In the genomic region with DNA sequence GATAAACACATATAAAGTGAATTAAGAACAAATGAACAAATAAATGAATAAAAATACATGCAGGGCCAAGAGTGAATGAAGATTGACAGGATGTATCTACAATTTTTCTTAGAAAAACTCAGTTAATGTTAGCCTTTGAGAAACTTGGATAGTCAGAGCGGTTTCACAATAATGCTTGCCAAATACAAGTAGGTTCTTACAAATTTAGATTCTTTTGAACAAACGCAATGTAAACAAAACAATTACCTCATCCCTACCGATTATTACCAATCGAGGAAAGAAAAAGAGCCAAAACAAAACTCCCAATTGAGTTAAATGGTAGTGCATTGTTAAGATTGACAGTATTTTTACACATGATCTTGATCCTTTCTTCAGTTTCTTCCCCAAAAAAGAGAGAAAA, we compare ENCODE assay signal across 12 cellular contexts.
DNase-seq lines count a peak whose midpoint lies in the region; ATAC-seq and TF ChIP-seq lines count a peak whose summit lies in the region.
"Had no signal": no experiment of that assay in that cellular context is flagged by ENCODE, and none has a peak within 500 bp of the region (broad histone marks: within the 10 kb centered on the region; RNA-seq: fewer than 3 reads in every experiment).

No MANE protein-coding gene starts in this region.

- DNase-seq in HS-5 (ENCODE audit: low read depth) (peak; percentile 25), epithelial cell of esophagus (ENCODE audit: low read depth) (peak; percentile 56), fibroblast of pulmonary artery (ENCODE audit: low read depth) (peak; percentile 28), stromal cell of bone marrow (ENCODE audit: low read depth) (peak; percentile 0), kidney glomerular epithelial cell (lab: John Stamatoyannopoulos, UW) (no peak), NCI-H1048 (lab: John Stamatoyannopoulos, UW) (no peak)
- DNase-seq: Caco-2; CD8-positive, alpha-beta memory T cell; DND-41; GDM1 had no signal

- no peak for ATAC-seq in HG03139 (IDR thresholded peaks at IDR 0.05; ENCODE audit: unreplicated experiment)
- ATAC-seq: HCT116 had no signal

- no peak overlapping the region for H3K4me3 ChIP-seq in epithelial cell of esophagus (ENCODE audit: low read length)
- H3K4me3 ChIP-seq in fibroblast of pulmonary artery (replicated peaks; ENCODE audit: low read depth, low read length) = no peak overlapping the region

- TF ChIP-seq CTCF in epithelial cell of esophagus (IDR thresholded peaks at IDR 0.05; ENCODE audit: insufficient read depth, low read depth, low read length, missing control alignments) (no peak), fibroblast of pulmonary artery (IDR thresholded peaks at IDR 0.05; ENCODE audit: low read length, missing control alignments) (no peak)

Comparison
In these comparisons a context has a peak if more than half of its experiments do, and no peak if none do; other contexts are left out.
1. DNase-seq: peak in HS-5 (single experiment), epithelial cell of esophagus (single experiment), fibroblast of pulmonary artery (single experiment) and stromal cell of bone marrow (single experiment); none in kidney glomerular epithelial cell (single experiment) and NCI-H1048 (single experiment).